31 cellular contexts compared by ENCODE assay signal in the genomic region with DNA sequence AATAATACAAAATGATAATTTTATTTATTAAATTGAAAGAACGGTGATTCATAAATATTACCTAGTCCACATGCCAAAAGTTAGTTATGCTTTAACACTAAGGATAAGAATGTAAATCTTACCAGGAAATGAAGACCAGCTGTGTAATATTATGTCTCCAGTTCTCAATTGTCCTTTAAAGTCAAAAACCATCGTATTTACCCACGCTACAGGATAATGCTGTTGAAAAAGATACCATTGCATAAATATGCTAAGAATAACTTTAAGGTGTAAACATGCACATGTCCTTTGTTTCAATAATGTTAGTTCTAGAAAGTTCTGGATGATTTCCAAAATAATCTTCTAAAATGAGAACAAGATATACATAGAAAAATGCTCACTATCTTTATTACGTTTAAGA.
"Had no signal": no experiment of that assay in that cellular context is flagged by ENCODE, and none has a peak within 500 bp of the region (broad histone marks: within the 10 kb centered on the region; RNA-seq: fewer than 3 reads in every experiment).

No MANE protein-coding gene starts in this region.

- H3K27ac ChIP-seq: heart left ventricle, left ventricle myocardium inferior, neural progenitor cell, neutrophil, prostate gland, skin epidermis, suprapubic skin, thoracic aorta, tibial artery, upper lobe of right lung had no signal

- FAIRE-seq: urothelium cell line had no signal

- H3K4me3 Mint-ChIP-seq: immature natural killer cell; mesothelial cell of epicardium; naive B cell; natural killer cell; nephron progenitor cell; neural progenitor cell; stimulated activated effector memory CD8-positive, alpha-beta T cell treated with anti-CD3 and anti-CD28 coated beads, Interleukin-12 subunit alpha, Interleukin-12 subunit beta, amount 100 ng/mL, for 72 hours; stimulated activated naive CD8-positive, alpha-beta T cell treated with anti-CD3 and anti-CD28 coated beads, Interleukin-15, Interleukin-2, amounts not matched to agents 100 ng/mL and 50 ng/mL, for 24 hours had no signal

- H3K9ac ChIP-seq: neural progenitor cell had no signal

- H3K27me3 ChIP-seq: heart left ventricle, neural progenitor cell, neutrophil, suprapubic skin, tibial artery, upper lobe of right lung had no signal

- H2AFZ ChIP-seq: neural progenitor cell had no signal

- DNase-seq: heart left ventricle; hypothalamus; immature natural killer cell; kidney; left ventricle myocardium inferior; mesendoderm; naive B cell; natural killer cell; nephron progenitor cell; occipital lobe; retina; right cardiac atrium; stimulated activated CD4-positive, alpha-beta T cell treated with anti-CD3 and anti-CD28 coated beads, Interleukin-12 subunit alpha, Interleukin-12 subunit beta, amount 100 ng/mL, for 4 hours; stimulated activated CD4-positive, alpha-beta T cell treated with anti-CD3 and anti-CD28 coated beads, Interleukin-15, amount 100 ng/mL, for 24 hours; stimulated activated CD4-positive, alpha-beta T cell treated with anti-CD3 and anti-CD28 coated beads, Interleukin-4, amount 100 ng/mL, for 24 hours; stimulated activated naive CD4-positive, alpha-beta T cell; tibial artery; trophoblast cell; upper lobe of right lung had no signal

- H3K36me3 ChIP-seq: neural progenitor cell, prostate gland had no signal

- H3K4me3 ChIP-seq: heart left ventricle, left ventricle myocardium inferior, lung, neural progenitor cell, prostate gland, skin epidermis, suprapubic skin, thoracic aorta, tibial artery, upper lobe of right lung had no signal

- H3K27ac Mint-ChIP-seq: immature natural killer cell; mesothelial cell of epicardium; naive B cell; natural killer cell; nephron progenitor cell; neural progenitor cell; stimulated activated effector memory CD8-positive, alpha-beta T cell treated with anti-CD3 and anti-CD28 coated beads, Interleukin-12 subunit alpha, Interleukin-12 subunit beta, amount 100 ng/mL, for 72 hours; stimulated activated naive CD8-positive, alpha-beta T cell treated with anti-CD3 and anti-CD28 coated beads, Interleukin-15, Interleukin-2, amounts not matched to agents 100 ng/mL and 50 ng/mL, for 24 hours had no signal

- H3K36me3 Mint-ChIP-seq: natural killer cell had no signal

- ATAC-seq: heart left ventricle; natural killer cell; right cardiac atrium; sciatic nerve; stimulated activated effector memory CD8-positive, alpha-beta T cell treated with anti-CD3 and anti-CD28 coated beads, Interleukin-12 subunit alpha, Interleukin-12 subunit beta, amount 100 ng/mL, for 72 hours; upper lobe of right lung had no signal

- H3K4me1 Mint-ChIP-seq: immature natural killer cell; mesothelial cell of epicardium; naive B cell; natural killer cell; nephron progenitor cell; neural progenitor cell; stimulated activated effector memory CD8-positive, alpha-beta T cell treated with anti-CD3 and anti-CD28 coated beads, Interleukin-12 subunit alpha, Interleukin-12 subunit beta, amount 100 ng/mL, for 72 hours had no signal

- H3K4me1 ChIP-seq: heart left ventricle, left ventricle myocardium inferior, neural progenitor cell, prostate gland, suprapubic skin, tibial artery, upper lobe of right lung had no signal

- H3K4me2 ChIP-seq: neural progenitor cell had no signal

- H3K27me3 Mint-ChIP-seq: naive B cell; stimulated activated naive CD8-positive, alpha-beta T cell treated with anti-CD3 and anti-CD28 coated beads, Interleukin-15, Interleukin-2, amounts not matched to agents 100 ng/mL and 50 ng/mL, for 24 hours had no signal

- H3K9me3 ChIP-seq: heart left ventricle, left ventricle myocardium inferior, neutrophil, prostate gland, suprapubic skin, thoracic aorta, tibial artery, upper lobe of right lung had no signal

- H3K9me3 Mint-ChIP-seq: immature natural killer cell; mesothelial cell of epicardium; naive B cell; natural killer cell; nephron progenitor cell; neural progenitor cell; stimulated activated effector memory CD8-positive, alpha-beta T cell treated with anti-CD3 and anti-CD28 coated beads, Interleukin-12 subunit alpha, Interleukin-12 subunit beta, amount 100 ng/mL, for 72 hours; stimulated activated naive CD8-positive, alpha-beta T cell treated with anti-CD3 and anti-CD28 coated beads, Interleukin-15, Interleukin-2, amounts not matched to agents 100 ng/mL and 50 ng/mL, for 24 hours had no signal
